Comparison of ENCODE assay signal across 14 cellular contexts in genomic region chr3:81299486-81299885, GRCh38.
A peak's percentile ranks its signal among the peaks of the same experiment; 100 is the strongest.
DNase-seq lines count a peak whose midpoint lies in the region; ATAC-seq and TF ChIP-seq lines count a peak whose summit lies in the region.
"Had no signal": no experiment of that assay in that cellular context is flagged by ENCODE, and none has a peak within 500 bp of the region (broad histone marks: within the 10 kb centered on the region; RNA-seq: fewer than 3 reads in every experiment).

No MANE protein-coding gene starts in this region.

- no peak overlapping the region for H3K4me3 Mint-ChIP-seq in neural crest cell
- H3K4me3 Mint-ChIP-seq in activated T-helper 2 cell treated with anti-CD3 and anti-CD28 coated beads, Interferon-gamma antibody, Interleukin-2, Interleukin-4, amounts not matched to agents 10 μg/mL and 5 μg/mL and 100 μg/mL, durations not matched to agents 14 hours and 24 hours and 36 hours (ENCODE audit: low read depth), result no peak overlapping the region
- H3K4me3 Mint-ChIP-seq: CD14-positive monocyte; CD8-positive, alpha-beta T cell; GM23338 had no signal

- DNase-seq in DMS53 (lab: John Stamatoyannopoulos, UW) (peak; percentile 1), DMS53 treated with DMSO at 0.1 percent for 48 hours (lab: John Stamatoyannopoulos, UW; ENCODE audit: unreplicated experiment) (no peak), NCI-H748 (lab: John Stamatoyannopoulos, UW; ENCODE audit: unreplicated experiment) (peak; percentile 5), NCI-H748 treated with DMSO at 0.1 percent for 48 hours (lab: John Stamatoyannopoulos, UW) (no peak), NCI-H524 treated with DMSO at 0.1 percent for 48 hours (lab: John Stamatoyannopoulos, UW) (peak; percentile 17), neural crest cell (ENCODE audit: low read depth, low spot score) (no peak)
- DNase-seq in activated T-helper 2 cell treated with anti-CD3 and anti-CD28 coated beads, Interferon-gamma antibody, Interleukin-2, Interleukin-4, amounts not matched to agents 10 μg/mL and 5 μg/mL and 100 μg/mL, durations not matched to agents 14 hours and 24 hours and 36 hours (ENCODE audit: low spot score), result no peak
- DNase-seq: CD8-positive, alpha-beta T cell; COR-L47; H7 had no signal

- no peak for TF ChIP-seq CTCF in neural crest cell (conservative IDR thresholded peaks at IDR 0.05)

- intact Hi-C loops in activated T-helper 2 cell treated with anti-CD3 and anti-CD28 coated beads, Interferon-gamma antibody, Interleukin-2, Interleukin-4, amounts not matched to agents 10 μg/mL and 5 μg/mL and 100 μg/mL, durations not matched to agents 14 hours and 24 hours and 36 hours (cut with micrococcal nuclease), result no loop called here

- H3K27ac Mint-ChIP-seq in neural crest cell (ENCODE audit: unreplicated experiment), result peak overlapping the region; percentile 5
- no peak overlapping the region for H3K27ac Mint-ChIP-seq in activated T-helper 2 cell treated with anti-CD3 and anti-CD28 coated beads, Interferon-gamma antibody, Interleukin-2, Interleukin-4, amounts not matched to agents 10 μg/mL and 5 μg/mL and 100 μg/mL, durations not matched to agents 14 hours and 24 hours and 36 hours
- H3K27ac Mint-ChIP-seq: CD14-positive monocyte; CD8-positive, alpha-beta T cell; GM23338 had no signal

- no peaks in the 10 kb centered on the region for H3K36me3 Mint-ChIP-seq in neural crest cell (ENCODE audit: low read depth)
- no peaks in the 10 kb centered on the region for H3K36me3 Mint-ChIP-seq in activated T-helper 2 cell treated with anti-CD3 and anti-CD28 coated beads, Interferon-gamma antibody, Interleukin-2, Interleukin-4, amounts not matched to agents 10 μg/mL and 5 μg/mL and 100 μg/mL, durations not matched to agents 14 hours and 24 hours and 36 hours (ENCODE audit: low read depth)
- H3K36me3 Mint-ChIP-seq: CD14-positive monocyte; CD8-positive, alpha-beta T cell had no signal

- H3K4me1 Mint-ChIP-seq in neural crest cell, result peaks cover 9% of the 10 kb centered on the region
- H3K4me1 Mint-ChIP-seq in activated T-helper 2 cell treated with anti-CD3 and anti-CD28 coated beads, Interferon-gamma antibody, Interleukin-2, Interleukin-4, amounts not matched to agents 10 μg/mL and 5 μg/mL and 100 μg/mL, durations not matched to agents 14 hours and 24 hours and 36 hours (ENCODE audit: low read depth), result no peaks in the 10 kb centered on the region
- H3K4me1 Mint-ChIP-seq: CD14-positive monocyte, GM23338 had no signal

- H3K27me3 Mint-ChIP-seq in neural crest cell (ENCODE audit: low read depth), result no peaks in the 10 kb centered on the region
- H3K27me3 Mint-ChIP-seq in activated T-helper 2 cell treated with anti-CD3 and anti-CD28 coated beads, Interferon-gamma antibody, Interleukin-2, Interleukin-4, amounts not matched to agents 10 μg/mL and 5 μg/mL and 100 μg/mL, durations not matched to agents 14 hours and 24 hours and 36 hours (ENCODE audit: low read depth), result no peaks in the 10 kb centered on the region

- H3K9me3 Mint-ChIP-seq in neural crest cell, result no peaks in the 10 kb centered on the region
- no peaks in the 10 kb centered on the region for H3K9me3 Mint-ChIP-seq in activated T-helper 2 cell treated with anti-CD3 and anti-CD28 coated beads, Interferon-gamma antibody, Interleukin-2, Interleukin-4, amounts not matched to agents 10 μg/mL and 5 μg/mL and 100 μg/mL, durations not matched to agents 14 hours and 24 hours and 36 hours
- H3K9me3 Mint-ChIP-seq: CD8-positive, alpha-beta T cell; GM23338 had no signal

- no peak for ATAC-seq in HG02970 (IDR thresholded peaks at IDR 0.05; ENCODE audit: low FRiP score, unreplicated experiment)
- ATAC-seq: CD8-positive, alpha-beta T cell; GM12878; GM23338 had no signal

Comparison
In these comparisons a context has a peak if more than half of its experiments do, and no peak if none do; other contexts are left out.
1. DNase-seq: peak in DMS53 (single experiment), NCI-H748 (single experiment) and NCI-H524 treated with DMSO at 0.1 percent for 48 hours (single experiment); none in DMS53 treated with DMSO at 0.1 percent for 48 hours (single experiment), NCI-H748 treated with DMSO at 0.1 percent for 48 hours (single experiment), neural crest cell (single experiment) and activated T-helper 2 cell treated with anti-CD3 and anti-CD28 coated beads, Interferon-gamma antibody, Interleukin-2, Interleukin-4, amounts not matched to agents 10 μg/mL and 5 μg/mL and 100 μg/mL, durations not matched to agents 14 hours and 24 hours and 36 hours (single experiment).